1 cellular context compared by ENCODE assay signal in the genomic region with DNA sequence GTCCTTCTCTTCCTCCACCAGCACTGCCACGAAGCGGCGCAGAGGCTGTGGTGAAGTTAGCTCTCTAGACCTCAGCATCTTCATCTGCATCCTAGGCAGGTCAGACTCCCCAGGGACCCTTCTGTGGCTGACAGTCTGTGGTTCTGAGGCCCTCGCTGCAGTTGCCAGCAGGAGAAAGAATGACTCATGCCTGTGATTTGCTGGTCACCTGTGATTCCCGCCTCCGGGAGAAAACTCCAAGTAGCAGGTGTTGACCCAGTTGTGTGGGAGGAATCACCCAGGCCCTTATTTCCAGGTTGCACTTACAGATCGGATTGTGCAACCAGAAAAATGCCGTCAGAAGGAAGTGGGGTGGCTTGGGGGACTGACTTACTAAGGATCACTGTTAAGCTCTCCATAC.
TF ChIP-seq lines count a peak whose summit lies in the region.

No MANE protein-coding gene starts in this region.

TF ChIP-seq in GM12878, 131 proteins besides CTCF, POLR2A, EP300 and RAD21 (continued from another document and continues in another):
- TF ChIP-seq, protein P1, sequence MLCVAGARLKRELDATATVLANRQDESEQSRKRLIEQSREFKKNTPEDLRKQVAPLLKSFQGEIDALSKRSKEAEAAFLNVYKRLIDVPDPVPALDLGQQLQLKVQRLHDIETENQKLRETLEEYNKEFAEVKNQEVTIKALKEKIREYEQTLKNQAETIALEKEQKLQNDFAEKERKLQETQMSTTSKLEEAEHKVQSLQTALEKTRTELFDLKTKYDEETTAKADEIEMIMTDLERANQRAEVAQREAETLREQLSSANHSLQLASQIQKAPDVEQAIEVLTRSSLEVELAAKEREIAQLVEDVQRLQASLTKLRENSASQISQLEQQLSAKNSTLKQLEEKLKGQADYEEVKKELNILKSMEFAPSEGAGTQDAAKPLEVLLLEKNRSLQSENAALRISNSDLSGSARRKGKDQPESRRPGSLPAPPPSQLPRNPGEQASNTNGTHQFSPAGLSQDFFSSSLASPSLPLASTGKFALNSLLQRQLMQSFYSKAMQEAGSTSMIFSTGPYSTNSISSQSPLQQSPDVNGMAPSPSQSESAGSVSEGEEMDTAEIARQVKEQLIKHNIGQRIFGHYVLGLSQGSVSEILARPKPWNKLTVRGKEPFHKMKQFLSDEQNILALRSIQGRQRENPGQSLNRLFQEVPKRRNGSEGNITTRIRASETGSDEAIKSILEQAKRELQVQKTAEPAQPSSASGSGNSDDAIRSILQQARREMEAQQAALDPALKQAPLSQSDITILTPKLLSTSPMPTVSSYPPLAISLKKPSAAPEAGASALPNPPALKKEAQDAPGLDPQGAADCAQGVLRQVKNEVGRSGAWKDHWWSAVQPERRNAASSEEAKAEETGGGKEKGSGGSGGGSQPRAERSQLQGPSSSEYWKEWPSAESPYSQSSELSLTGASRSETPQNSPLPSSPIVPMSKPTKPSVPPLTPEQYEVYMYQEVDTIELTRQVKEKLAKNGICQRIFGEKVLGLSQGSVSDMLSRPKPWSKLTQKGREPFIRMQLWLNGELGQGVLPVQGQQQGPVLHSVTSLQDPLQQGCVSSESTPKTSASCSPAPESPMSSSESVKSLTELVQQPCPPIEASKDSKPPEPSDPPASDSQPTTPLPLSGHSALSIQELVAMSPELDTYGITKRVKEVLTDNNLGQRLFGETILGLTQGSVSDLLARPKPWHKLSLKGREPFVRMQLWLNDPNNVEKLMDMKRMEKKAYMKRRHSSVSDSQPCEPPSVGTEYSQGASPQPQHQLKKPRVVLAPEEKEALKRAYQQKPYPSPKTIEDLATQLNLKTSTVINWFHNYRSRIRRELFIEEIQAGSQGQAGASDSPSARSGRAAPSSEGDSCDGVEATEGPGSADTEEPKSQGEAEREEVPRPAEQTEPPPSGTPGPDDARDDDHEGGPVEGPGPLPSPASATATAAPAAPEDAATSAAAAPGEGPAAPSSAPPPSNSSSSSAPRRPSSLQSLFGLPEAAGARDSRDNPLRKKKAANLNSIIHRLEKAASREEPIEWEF (IDR thresholded peaks at IDR 0.05; ENCODE audit: insufficient replicate concordance, low read depth, low read length): no peak
- TF ChIP-seq CHD1 (IDR thresholded peaks at IDR 0.05; ENCODE audit: low read depth, low read length) (no peak), SP1 (IDR thresholded peaks at IDR 0.05; ENCODE audit: low read depth, low read length) (no peak), BCL11A (IDR thresholded peaks at IDR 0.05; ENCODE audit: low read depth, low read length) (peak; percentile 87), NR2C2 (IDR thresholded peaks at IDR 0.05; ENCODE audit: borderline replicate concordance, control insufficient read depth, insufficient read length, low read depth) (no peak), CEBPZ (IDR thresholded peaks at IDR 0.05; ENCODE audit: low read depth, low read length) (no peak), NR2C1 (IDR thresholded peaks at IDR 0.05) (no peak), SPI1 (IDR thresholded peaks at IDR 0.05; ENCODE audit: borderline replicate concordance, insufficient read depth, low read depth, low read length) (no peak), HDGF (IDR thresholded peaks at IDR 0.05) (no peak), STAT3 (IDR thresholded peaks at IDR 0.05; ENCODE audit: low read depth, low read length) (no peak), BMI1 (IDR thresholded peaks at IDR 0.05; ENCODE audit: borderline replicate concordance) (peak; percentile 76), MEF2B (IDR thresholded peaks at IDR 0.05; ENCODE audit: partially characterized antibody, poor library complexity, severe bottlenecking) (peak; percentile 98), LARP7 (IDR thresholded peaks at IDR 0.05) (no peak), STAT1 (conservative IDR thresholded peaks at IDR 0.05) (no peak), RUNX3 (IDR thresholded peaks at IDR 0.05; ENCODE audit: low read length) (peak; percentile 93), HDAC2 (IDR thresholded peaks at IDR 0.05) (no peak), SREBF1 (IDR thresholded peaks at IDR 0.05; ENCODE audit: low read length) (no peak), E4F1 (IDR thresholded peaks at IDR 0.05; ENCODE audit: borderline replicate concordance, partially characterized antibody) (no peak), PML (IDR thresholded peaks at IDR 0.05; ENCODE audit: low read length) (no peak), WRNIP1 (IDR thresholded peaks at IDR 0.05; ENCODE audit: borderline replicate concordance, low read depth, low read length) (no peak), ZNF687 (IDR thresholded peaks at IDR 0.05) (no peak), RAD51 (IDR thresholded peaks at IDR 0.05) (no peak), TAF1 (IDR thresholded peaks at IDR 0.05; ENCODE audit: borderline replicate concordance, low read depth, low read length) (no peak), TARDBP (IDR thresholded peaks at IDR 0.05; ENCODE audit: borderline replicate concordance) (no peak), ZNF622 (IDR thresholded peaks at IDR 0.05) (no peak), ZNF274 (IDR thresholded peaks at IDR 0.05; ENCODE audit: insufficient read depth, insufficient read length) (no peak), POLR2AphosphoS5 (IDR thresholded peaks at IDR 0.05; ENCODE audit: low read length) (no peak), ETV6 (conservative IDR thresholded peaks at IDR 0.05 in 1 of 2, IDR thresholded peaks at IDR 0.05 in 1 of 2; ENCODE audit: borderline replicate concordance in 1 of 2, low read depth in 1 of 2) (0 out of 4 replicates have a peak, but pooled peaks of 1 of the 2 experiments have one; percentile 33), ASH2L (IDR thresholded peaks at IDR 0.05; ENCODE audit: borderline replicate concordance, low read depth) (no peak), RCOR1 (conservative IDR thresholded peaks at IDR 0.05; ENCODE audit: low read depth, low read length) (peak; percentile 91; the same call in 1 of the 2 replicates), CHD2 (IDR thresholded peaks at IDR 0.05; ENCODE audit: borderline replicate concordance, low read depth, low read length) (peak; percentile 67; the same call in 1 of the 2 replicates), DPF2 (IDR thresholded peaks at IDR 0.05) (peak; percentile 92), CBX5 (IDR thresholded peaks at IDR 0.05; ENCODE audit: low read depth) (no peak), GATAD2B (conservative IDR thresholded peaks at IDR 0.05; ENCODE audit: low read depth) (peak; percentile 94), HDAC6 (IDR thresholded peaks at IDR 0.05; ENCODE audit: unreplicated experiment) (no peak), ZZZ3 (IDR thresholded peaks at IDR 0.05; ENCODE audit: control insufficient read depth, insufficient read length, low read depth) (no peak), MTA2 (IDR thresholded peaks at IDR 0.05; ENCODE audit: low read depth) (peak; percentile 83), CBX3 (IDR thresholded peaks at IDR 0.05; ENCODE audit: borderline replicate concordance, low read depth) (no peak), ZSCAN29 (IDR thresholded peaks at IDR 0.05) (0 out of 2 replicates have a peak, but pooled peaks have one; percentile 35)
- TF ChIP-seq, protein P2, sequence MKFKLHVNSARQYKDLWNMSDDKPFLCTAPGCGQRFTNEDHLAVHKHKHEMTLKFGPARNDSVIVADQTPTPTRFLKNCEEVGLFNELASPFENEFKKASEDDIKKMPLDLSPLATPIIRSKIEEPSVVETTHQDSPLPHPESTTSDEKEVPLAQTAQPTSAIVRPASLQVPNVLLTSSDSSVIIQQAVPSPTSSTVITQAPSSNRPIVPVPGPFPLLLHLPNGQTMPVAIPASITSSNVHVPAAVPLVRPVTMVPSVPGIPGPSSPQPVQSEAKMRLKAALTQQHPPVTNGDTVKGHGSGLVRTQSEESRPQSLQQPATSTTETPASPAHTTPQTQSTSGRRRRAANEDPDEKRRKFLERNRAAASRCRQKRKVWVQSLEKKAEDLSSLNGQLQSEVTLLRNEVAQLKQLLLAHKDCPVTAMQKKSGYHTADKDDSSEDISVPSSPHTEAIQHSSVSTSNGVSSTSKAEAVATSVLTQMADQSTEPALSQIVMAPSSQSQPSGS (IDR thresholded peaks at IDR 0.05; ENCODE audit: low read length): peak; percentile 64; the same call in 1 of the 2 replicates
- TF ChIP-seq, protein P3, sequence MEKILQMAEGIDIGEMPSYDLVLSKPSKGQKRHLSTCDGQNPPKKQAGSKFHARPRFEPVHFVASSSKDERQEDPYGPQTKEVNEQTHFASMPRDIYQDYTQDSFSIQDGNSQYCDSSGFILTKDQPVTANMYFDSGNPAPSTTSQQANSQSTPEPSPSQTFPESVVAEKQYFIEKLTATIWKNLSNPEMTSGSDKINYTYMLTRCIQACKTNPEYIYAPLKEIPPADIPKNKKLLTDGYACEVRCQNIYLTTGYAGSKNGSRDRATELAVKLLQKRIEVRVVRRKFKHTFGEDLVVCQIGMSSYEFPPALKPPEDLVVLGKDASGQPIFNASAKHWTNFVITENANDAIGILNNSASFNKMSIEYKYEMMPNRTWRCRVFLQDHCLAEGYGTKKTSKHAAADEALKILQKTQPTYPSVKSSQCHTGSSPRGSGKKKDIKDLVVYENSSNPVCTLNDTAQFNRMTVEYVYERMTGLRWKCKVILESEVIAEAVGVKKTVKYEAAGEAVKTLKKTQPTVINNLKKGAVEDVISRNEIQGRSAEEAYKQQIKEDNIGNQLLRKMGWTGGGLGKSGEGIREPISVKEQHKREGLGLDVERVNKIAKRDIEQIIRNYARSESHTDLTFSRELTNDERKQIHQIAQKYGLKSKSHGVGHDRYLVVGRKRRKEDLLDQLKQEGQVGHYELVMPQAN (conservative IDR thresholded peaks at IDR 0.05): no peak
- TF ChIP-seq, protein P4, sequence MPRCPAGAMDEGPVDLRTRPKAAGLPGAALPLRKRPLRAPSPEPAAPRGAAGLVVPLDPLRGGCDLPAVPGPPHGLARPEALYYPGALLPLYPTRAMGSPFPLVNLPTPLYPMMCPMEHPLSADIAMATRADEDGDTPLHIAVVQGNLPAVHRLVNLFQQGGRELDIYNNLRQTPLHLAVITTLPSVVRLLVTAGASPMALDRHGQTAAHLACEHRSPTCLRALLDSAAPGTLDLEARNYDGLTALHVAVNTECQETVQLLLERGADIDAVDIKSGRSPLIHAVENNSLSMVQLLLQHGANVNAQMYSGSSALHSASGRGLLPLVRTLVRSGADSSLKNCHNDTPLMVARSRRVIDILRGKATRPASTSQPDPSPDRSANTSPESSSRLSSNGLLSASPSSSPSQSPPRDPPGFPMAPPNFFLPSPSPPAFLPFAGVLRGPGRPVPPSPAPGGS (IDR thresholded peaks at IDR 0.05; ENCODE audit: borderline replicate concordance, insufficient read depth, low read depth, low read length, poor library complexity, severe bottlenecking): no peak
